ENCODE assay signal across 8 cellular contexts in the genomic region with DNA sequence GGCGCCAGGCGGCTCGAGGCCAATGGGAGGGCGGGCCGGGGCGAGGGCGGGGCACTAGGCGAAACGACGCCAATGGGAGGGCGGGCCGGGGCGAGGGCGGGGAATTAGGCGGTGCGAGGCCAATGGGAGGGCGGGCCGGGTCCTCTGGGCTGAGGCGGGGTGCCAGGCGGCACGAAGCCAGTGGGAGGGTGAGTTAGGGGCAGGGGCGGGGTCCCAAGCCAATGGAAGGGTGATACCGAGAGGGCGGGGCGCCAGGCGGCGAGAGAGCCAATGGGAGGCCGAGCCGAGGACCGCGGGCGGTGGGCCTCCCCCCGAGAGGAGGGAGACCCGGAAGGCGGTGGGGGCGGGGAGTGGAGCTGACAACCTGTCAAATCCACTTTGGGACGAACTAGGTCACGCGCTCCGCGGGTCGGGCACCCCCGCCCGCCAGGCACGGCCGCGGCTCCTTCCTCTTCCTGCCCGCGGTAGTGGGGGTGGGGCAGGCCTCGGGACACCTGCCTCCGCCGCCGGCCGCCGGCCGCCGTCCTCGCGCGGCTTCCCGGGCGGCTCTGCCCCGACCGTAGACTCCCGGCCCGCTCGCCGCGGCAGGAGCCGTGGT. TPM values are rescaled to one million over a fixed set of nuclear protein-coding genes. Genes with fewer than 3 reads are reported as not detected.
DNase-seq lines count a peak whose midpoint lies in the region; TF ChIP-seq lines count a peak whose summit lies in the region.

No MANE protein-coding gene starts in this region.

- TF ChIP-seq CTCF in foreskin fibroblast (IDR thresholded peaks at IDR 0.05; ENCODE audit: low read depth, low read length) (no peak), neural crest cell (conservative IDR thresholded peaks at IDR 0.05) (no peak), stomach (IDR thresholded peaks at IDR 0.05) (no peak)

- peak overlapping the region; percentile 92 for H3K4me3 Mint-ChIP-seq in neural crest cell

- peaks cover 28% of the 10 kb centered on the region for H3K4me1 Mint-ChIP-seq in neural crest cell

- H3K27ac Mint-ChIP-seq in neural crest cell (ENCODE audit: unreplicated experiment), result no peak overlapping the region

- H3K36me3 Mint-ChIP-seq in neural crest cell (ENCODE audit: low read depth), result peaks cover 4% of the 10 kb centered on the region

- no peaks in the 10 kb centered on the region for H3K9me3 ChIP-seq in HAP-1
- H3K9me3 ChIP-seq in MG63, result no peaks in the 10 kb centered on the region
- no peaks in the 10 kb centered on the region for H3K9me3 ChIP-seq in stomach

- peak overlapping the region; percentile 98 to 100 (median 100) for H3K27ac ChIP-seq in stomach

- no peaks in the 10 kb centered on the region for H3K9me3 Mint-ChIP-seq in neural crest cell

- TF ChIP-seq EP300 in stomach (IDR thresholded peaks at IDR 0.05), result no peak

- intact Hi-C loops in stomach (cut with DNase I; ENCODE audit: low total_unique reads), result no loop called here

- no peaks in the 10 kb centered on the region for H3K27me3 ChIP-seq in HAP-1 (ENCODE audit: low read depth)
- H3K27me3 ChIP-seq in MG63, result no peaks in the 10 kb centered on the region
- no peaks in the 10 kb centered on the region for H3K27me3 ChIP-seq in stomach

- H3K4me1 ChIP-seq in HAP-1 (peaks cover 18% of the 10 kb centered on the region), stomach (peaks cover 13 to 34% (median 26%) of the 10 kb centered on the region in 4 donors)

- H3K4me3 ChIP-seq in HAP-1, result peak overlapping the region; percentile 85
- peak overlapping the region; percentile 78 for H3K4me3 ChIP-seq in MG63
- peak overlapping the region; percentile 77 to 84 for H3K4me3 ChIP-seq in foreskin fibroblast (ENCODE audit: low read depth in 1 of 2, low read length in 2 of 2)
- peak overlapping the region; percentile 69 to 99 (median 87) for H3K4me3 ChIP-seq in stomach

- DNase-seq in G401 (ENCODE audit: low spot score), result peak; percentile 100
- DNase-seq in HAP-1 (ENCODE audit: low spot score in 2 of 2), result peak; percentile 97 to 100
- DNase-seq in MG63, result peak; percentile 98
- peak; percentile 98 for DNase-seq in SHP77 (lab: John Stamatoyannopoulos, UW)
- peak; percentile 100 for DNase-seq in activated gamma-delta T cell treated with Interleukin-2 at 50 U/mL for 16 hours
- peak; percentile 99 to 100 for DNase-seq in foreskin fibroblast
- DNase-seq in neural crest cell (ENCODE audit: low read depth, low spot score), result peak; percentile 99
- peak; percentile 100 for DNase-seq in stomach

- peak in 1 of 4 donors; percentile 28 for TF ChIP-seq POLR2A in stomach (IDR thresholded peaks at IDR 0.05)

- H3K36me3 ChIP-seq in HAP-1 (replicated peaks), result peaks cover 7% of the 10 kb centered on the region; the same call in 1 of the 2 replicates
- H3K36me3 ChIP-seq in MG63, result no peaks in the 10 kb centered on the region
- no peaks in the 10 kb centered on the region for H3K36me3 ChIP-seq in stomach

- H3K27me3 Mint-ChIP-seq in neural crest cell (ENCODE audit: low read depth), result no peaks in the 10 kb centered on the region

- WGBS in stomach, 5 donors, result 0 to 1% (median 0%) methylated on average over 15 to 69 of the region's 70 CpGs

- in situ Hi-C loops in G401 (cut with HindIII; ENCODE audit: low sequenced_read_pairs), result no loop called here
- in situ Hi-C loops in HAP-1 (cut with MboI; ENCODE audit: low sequenced_read_pairs), result no loop called here

RNA-seq across cellular contexts. Expression of gene KMT2C, which starts 28.0 kb away (rescaled TPM):
- 6.2 and 25.9 TPM in 2 replicates for total RNA-seq in G401 (2014; rRNA removed; shearing (Covaris generic))
- 2.5 and 8.7 TPM in 2 replicates for total RNA-seq in MG63 (2014; rRNA removed; shearing (Covaris generic); ENCODE audit: low replicate concordance)
- 49.8 and 54.7 TPM in 2 replicates for total RNA-seq in neural crest cell
- total RNA-seq in stomach, result 100 to 1,000 TPM in 3 of 5 donors, 10 to 100 TPM in 2; 74.4 to 248 (median 101) TPM
- 1 to 10 TPM; 5.0 to 6.4 (median 6.3) TPM for polyA plus RNA-seq in stomach

Comparison
In these comparisons a context has a peak if more than half of its experiments do, and no peak if none do; other contexts are left out.
1. Peak in every context shown above with its lines: DNase-seq, H3K4me3 ChIP-seq and H3K27ac ChIP-seq.